8 cellular contexts compared by ENCODE assay signal in the genomic region with DNA sequence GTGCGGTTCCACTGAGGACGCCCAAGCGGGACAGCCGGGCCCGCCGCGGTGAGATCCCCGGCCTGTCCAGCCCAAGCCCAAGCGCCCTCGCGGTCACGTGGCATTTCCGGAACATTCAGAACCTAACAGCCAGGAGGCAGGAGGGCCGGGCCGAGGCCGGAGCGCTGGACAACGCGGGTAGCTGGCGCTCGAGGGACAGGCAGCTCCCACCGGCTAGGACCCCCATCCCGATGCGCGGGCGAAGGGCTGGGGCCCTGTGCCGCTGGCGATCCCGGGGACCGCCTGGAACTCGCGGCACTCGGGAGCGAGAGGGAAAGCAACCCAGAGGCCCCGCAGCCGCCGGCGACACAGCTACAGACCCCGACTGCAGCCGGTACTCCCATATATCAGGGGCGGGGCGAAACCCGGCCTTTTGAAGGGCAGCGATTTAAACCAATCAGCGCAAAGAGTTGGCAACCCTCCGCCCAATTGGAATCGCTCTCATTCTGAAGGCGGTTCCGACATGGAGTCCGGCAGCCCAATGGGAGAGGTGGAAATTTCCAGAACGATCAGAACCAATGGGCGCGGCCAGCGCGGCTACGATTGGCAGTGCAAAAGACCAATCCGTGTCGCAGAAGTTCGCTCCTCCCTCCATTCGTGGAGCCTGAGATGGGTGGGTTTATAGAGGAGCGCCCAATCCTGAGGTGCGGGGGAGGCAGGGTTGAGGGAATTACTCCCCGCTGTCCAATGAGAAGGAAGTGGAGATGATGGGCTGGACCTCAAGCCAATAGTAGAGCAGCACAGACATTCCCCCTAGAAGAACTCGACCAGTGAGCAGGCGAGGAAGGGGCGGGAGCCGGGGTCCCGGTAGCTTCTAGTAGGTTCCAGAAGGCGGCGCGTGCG. TPM values are rescaled to one million over a fixed set of nuclear protein-coding genes. Genes with fewer than 3 reads are reported as not detected.
A peak's percentile ranks its signal among the peaks of the same experiment; 100 is the strongest.
DNase-seq lines count a peak whose midpoint lies in the region; ATAC-seq and TF ChIP-seq lines count a peak whose summit lies in the region.

Gene STIP1, plus strand, starts transcription at position 849 of the 882 bp plus-strand sequence. CDS start 91 bp downstream, outside the sequence.

- no peak for TF ChIP-seq CTCF in OCI-LY7 (conservative IDR thresholded peaks at IDR 0.05; ENCODE audit: low read length)

- DNase-seq in DMS114 treated with DMSO at 0.1 percent for 48 hours (lab: John Stamatoyannopoulos, UW; ENCODE audit: unreplicated experiment) (peak; percentile 100), HuH-7.5 (ENCODE audit: low spot score) (peak; percentile 97), OCI-LY7 (ENCODE audit: low spot score) (peak; percentile 100), activated T-cell treated with anti-CD3 and anti-CD28 coated beads for 1 hour (ENCODE audit: low read depth) (peak; percentile 97), epidermal melanocyte (ENCODE audit: insufficient read length, low spot score) (peak; percentile 98)
- peak; percentile 95 to 97 for DNase-seq in stimulated activated CD8-positive, alpha-beta memory T cell treated with anti-CD3 and anti-CD28 coated beads, Interleukin-4, amount 100 ng/mL, for 1 hour (ENCODE audit: low read depth in 2 of 2, low spot score in 1 of 2)

- CTCF ChIA-PET in OCI-LY7 (lab: Charles Lee; ENCODE audit: unreplicated experiment), result interaction anchor here (0.6 to 0.9 kb wide), 2 partner anchors 341 to 1539 kb away, joined by 3 to 7 read pairs; partner anchors contain the start of gene GANAB

- H3K9me3 ChIP-seq in OCI-LY7 (ENCODE audit: low read length) (no peaks in the 10 kb centered on the region), mononuclear cell (ENCODE audit: low read depth, low read length) (no peaks in the 10 kb centered on the region)

- intact Hi-C loops in OCI-LY7 (cut with micrococcal nuclease; ENCODE audit: unreplicated experiment), result loop anchor here (2.0 to 5.0 kb wide), 3 partner anchors 21 to 117 kb away; partner anchors contain the start of genes CATSPERZ, FERMT3 and FKBP2

- peaks cover 19% of the 10 kb centered on the region; the same call in 1 of the 2 replicates for H4K20me1 ChIP-seq in OCI-LY7 (ENCODE audit: insufficient read depth, low read length)

- peak within 1 kb of the TSS; percentile 59 for H3K27ac ChIP-seq in OCI-LY7 (ENCODE audit: low read depth, low read length, poor library complexity, severe bottlenecking)

- no TSS peak for BruUV-seq in OCI-LY7 (replicated peaks; lab: Mats Ljungman, UMichigan)

- no peaks in the 10 kb centered on the region; the same call in none of the 2 replicates for H3K36me3 ChIP-seq in OCI-LY7 (ENCODE audit: insufficient read depth, low read length)

- peak within 1 kb of the TSS; percentile 4; the same call in 1 of the 2 replicates for H2AFZ ChIP-seq in OCI-LY7 (ENCODE audit: low read length)

- peaks cover 22% of the 10 kb centered on the region for H3K79me2 ChIP-seq in OCI-LY7 (ENCODE audit: insufficient read depth, low read depth, low read length)

- H3K27me3 ChIP-seq in mononuclear cell (ENCODE audit: insufficient read depth, low read length), result no peaks in the 10 kb centered on the region

- peak within 1 kb of the TSS; percentile 85 for H3K4me2 ChIP-seq in OCI-LY7 (ENCODE audit: low read length)

- H3K9me2 ChIP-seq in OCI-LY7 (ENCODE audit: insufficient read depth, low read length), result no peaks in the 10 kb centered on the region

- POLR2A ChIA-PET in OCI-LY7 (lab: Charles Lee), result interaction anchor here (0.6 to 3.6 kb wide), 6 partner anchors 20 to 1727 kb away, joined by 3 to 28 read pairs (median 3); partner anchors contain the start of gene FERMT3

- H3K4me3 ChIP-seq in OCI-LY7 (ENCODE audit: low read depth, low read length, poor library complexity, severe bottlenecking) (peak within 1 kb of the TSS; percentile 75), mononuclear cell (ENCODE audit: low read length) (peak within 1 kb of the TSS; percentile 73)

- H3K4me1 ChIP-seq in OCI-LY7 (ENCODE audit: insufficient read depth, low read length, poor library complexity, severe bottlenecking), result peaks cover 34% of the 10 kb centered on the region
- peaks cover 44% of the 10 kb centered on the region for H3K4me1 ChIP-seq in mononuclear cell (ENCODE audit: insufficient read depth, low read length)

- peak; percentile 78 for ATAC-seq in GM21526 (IDR thresholded peaks at IDR 0.05; ENCODE audit: low FRiP score, unreplicated experiment)

RNA-seq across cellular contexts. Expression of gene STIP1, which starts in this region (rescaled TPM):
- total RNA-seq in OCI-LY7 (2014; rRNA removed; shearing (Covaris generic)), result 271 and 309 TPM in 2 replicates
- total RNA-seq in OCI-LY7 (2022) (186 and 240 TPM in 2 replicates), mononuclear cell (36.8 TPM)

Comparison
In these comparisons a context has a peak if more than half of its experiments do, and no peak if none do; other contexts are left out.
1. Peak in every context shown above with its lines: DNase-seq, ATAC-seq, H3K4me3 ChIP-seq and H3K27ac ChIP-seq.